In genomic region chr15:69795601-69796000, GRCh38 we compare ENCODE assay signal across 22 cellular contexts.
A peak's percentile ranks its signal among the peaks of the same experiment; 100 is the strongest.
DNase-seq lines count a peak whose midpoint lies in the region; ATAC-seq and TF ChIP-seq lines count a peak whose summit lies in the region.
"Had no signal": no experiment of that assay in that cellular context is flagged by ENCODE, and none has a peak within 500 bp of the region (broad histone marks: within the 10 kb centered on the region; RNA-seq: fewer than 3 reads in every experiment).

No MANE protein-coding gene starts in this region.

- intact Hi-C loops in body of pancreas (cut with DNase I) (no loop called here), stomach (cut with DNase I; ENCODE audit: low total_unique reads) (no loop called here)
- intact Hi-C loops in activated CD4-positive, alpha-beta T cell treated with anti-CD3 and anti-CD28 coated beads for 36 hours (cut with DNase I, micrococcal nuclease), result no loop called here

- no peak overlapping the region for H3K4me3 ChIP-seq in GM23248
- H3K4me3 ChIP-seq in body of pancreas, result no peak overlapping the region
- no peak overlapping the region for H3K4me3 ChIP-seq in muscle layer of duodenum (ENCODE audit: low read depth in 1 of 2, low read length in 2 of 2)
- H3K4me3 ChIP-seq in stomach, result no peak overlapping the region
- H3K4me3 ChIP-seq: cardiac muscle cell, dorsolateral prefrontal cortex had no signal

- H3K36me3 ChIP-seq in GM23248 (ENCODE audit: low read depth), result no peaks in the 10 kb centered on the region
- H3K36me3 ChIP-seq in body of pancreas (replicated peaks in 1 of 2; ENCODE audit: insufficient read depth in 1 of 2, low read depth in 2 of 2), result no peaks in the 10 kb centered on the region
- H3K36me3 ChIP-seq in muscle layer of duodenum (ENCODE audit: control insufficient read depth in 1 of 2, insufficient read depth in 2 of 2, low read length in 2 of 2), result no peaks in the 10 kb centered on the region
- H3K36me3 ChIP-seq in stomach, result no peaks in the 10 kb centered on the region
- H3K36me3 ChIP-seq: cardiac muscle cell had no signal

- POLR2A ChIA-PET in activated CD4-positive, alpha-beta T cell treated with anti-CD3 and anti-CD28 coated beads for 36 hours (lab: Charles Lee), result no interaction called here

- no peak overlapping the region for H2AFZ ChIP-seq in GM23248

- no peaks in the 10 kb centered on the region for H3K9me2 ChIP-seq in GM23248 (ENCODE audit: insufficient read depth)

- in situ Hi-C loops in GM23248 (cut with MboI), result no loop called here

- CTCF ChIA-PET in activated CD4-positive, alpha-beta T cell treated with anti-CD3 and anti-CD28 coated beads for 36 hours (lab: Charles Lee), result no interaction called here

- H3K4me2 ChIP-seq in GM23248 (ENCODE audit: unreplicated experiment), result no peak overlapping the region

- H3K79me2 ChIP-seq in GM23248 (ENCODE audit: insufficient read depth), result no peaks in the 10 kb centered on the region

- DNase-seq in GM23248 (no peak), body of pancreas (no peak), stomach (no peak), NCI-H345 treated with DMSO at 0.1 percent for 48 hours (lab: John Stamatoyannopoulos, UW; ENCODE audit: unreplicated experiment) (no peak), NCI-H1417 treated with DMSO at 0.1 percent for 48 hours (lab: John Stamatoyannopoulos, UW) (no peak)
- no peak for DNase-seq in activated CD4-positive, alpha-beta T cell treated with anti-CD3 and anti-CD28 coated beads for 36 hours
- DNase-seq: activated naive CD8-positive, alpha-beta T cell treated with anti-CD3 and anti-CD28 coated beads, Interleukin-2, amount 10 ng/mL, durations not matched to agents 7 days and 5 days; C1 segment of cervical spinal cord; dorsolateral prefrontal cortex; hypothalamus; NCI-H1436 treated with DMSO at 0.1 percent for 48 hours; NCI-H2171; NCI-H69; SHP77; small intestine; stimulated activated CD4-positive, alpha-beta T cell treated with anti-CD3 and anti-CD28 coated beads, Interleukin-2, amount 100 ng/mL, for 48 hours had no signal

- no peak overlapping the region for H3K27ac Mint-ChIP-seq in activated CD4-positive, alpha-beta T cell treated with anti-CD3 and anti-CD28 coated beads for 36 hours
- H3K27ac Mint-ChIP-seq: activated naive CD8-positive, alpha-beta T cell treated with anti-CD3 and anti-CD28 coated beads, Interleukin-2, amount 10 ng/mL, durations not matched to agents 7 days and 5 days; natural killer cell treated with Interleukin-12 subunit alpha and Interleukin-12 subunit beta and Interleukin-15 and Interleukin-18, amount 100 ng/mL, for 72 hours; stimulated activated naive CD8-positive, alpha-beta T cell treated with anti-CD3 and anti-CD28 coated beads, Interleukin-15, Interleukin-2, amounts not matched to agents 100 ng/mL and 50 ng/mL, for 24 hours had no signal

- H3K4me3 Mint-ChIP-seq in activated CD4-positive, alpha-beta T cell treated with anti-CD3 and anti-CD28 coated beads for 36 hours, result no peak overlapping the region
- H3K4me3 Mint-ChIP-seq: activated naive CD8-positive, alpha-beta T cell treated with anti-CD3 and anti-CD28 coated beads, Interleukin-2, amount 10 ng/mL, durations not matched to agents 7 days and 5 days; natural killer cell treated with Interleukin-12 subunit alpha and Interleukin-12 subunit beta and Interleukin-15 and Interleukin-18, amount 100 ng/mL, for 72 hours; stimulated activated naive CD8-positive, alpha-beta T cell treated with anti-CD3 and anti-CD28 coated beads, Interleukin-15, Interleukin-2, amounts not matched to agents 100 ng/mL and 50 ng/mL, for 24 hours had no signal

- H3K4me1 ChIP-seq in GM23248 (ENCODE audit: insufficient read depth), result peaks cover 20% of the 10 kb centered on the region
- H3K4me1 ChIP-seq in body of pancreas, result peaks cover 12% of the 10 kb centered on the region
- H3K4me1 ChIP-seq in muscle layer of duodenum (ENCODE audit: control insufficient read depth in 1 of 2, insufficient read depth in 2 of 2, low read length in 2 of 2), result peaks cover 0 to 6% of the 10 kb centered on the region in 2 donors
- H3K4me1 ChIP-seq in stomach, result peaks cover 0 to 20% (median 14%) of the 10 kb centered on the region in 4 donors

- 0 out of 2 replicates have a peak overlapping the region, but pooled peaks have one; percentile 36 for H3K9ac ChIP-seq in GM23248

- TF ChIP-seq CTCF in body of pancreas (IDR thresholded peaks at IDR 0.05) (no peak), stomach (IDR thresholded peaks at IDR 0.05) (no peak)

- no peak for TF ChIP-seq POLR2A in body of pancreas (IDR thresholded peaks at IDR 0.05)
- no peak for TF ChIP-seq POLR2A in stomach (IDR thresholded peaks at IDR 0.05)

- H4K20me1 ChIP-seq in GM23248 (ENCODE audit: insufficient read depth), result no peaks in the 10 kb centered on the region

- peaks cover 5% of the 10 kb centered on the region for H3K4me1 Mint-ChIP-seq in activated CD4-positive, alpha-beta T cell treated with anti-CD3 and anti-CD28 coated beads for 36 hours

- H3K27me3 ChIP-seq in GM23248 (replicated peaks; ENCODE audit: insufficient read depth), result 0 out of 2 replicates have a peak, but pooled peaks cover 3% of the 10 kb centered on the region
- H3K27me3 ChIP-seq in body of pancreas, result no peaks in the 10 kb centered on the region
- H3K27me3 ChIP-seq in muscle layer of duodenum (ENCODE audit: low read depth, low read length), result no peaks in the 10 kb centered on the region
- H3K27me3 ChIP-seq in stomach, result no peaks in the 10 kb centered on the region
- H3K27me3 ChIP-seq: cardiac muscle cell had no signal

- H3K27ac ChIP-seq in GM23248, result peak overlapping the region; percentile 69
- peak overlapping the region; percentile 48 to 87 (median 81) for H3K27ac ChIP-seq in body of pancreas
- H3K27ac ChIP-seq in muscle layer of duodenum (ENCODE audit: low read length), result peak overlapping the region; percentile 19
- peak overlapping the region in 4 of 5 donors; percentile 43 to 79 (median 67) for H3K27ac ChIP-seq in stomach
- H3K27ac ChIP-seq: cardiac muscle cell, HL-60 had no signal

- no peaks in the 10 kb centered on the region for H3K27me3 Mint-ChIP-seq in activated CD4-positive, alpha-beta T cell treated with anti-CD3 and anti-CD28 coated beads for 36 hours

- peaks cover 8% of the 10 kb centered on the region for H3K36me3 Mint-ChIP-seq in activated CD4-positive, alpha-beta T cell treated with anti-CD3 and anti-CD28 coated beads for 36 hours (ENCODE audit: low read depth)

- 0 out of 2 replicates have a peak, but pooled peaks cover 14% of the 10 kb centered on the region for H3F3A ChIP-seq in GM23248 (ENCODE audit: insufficient read depth)

- H3K9me3 Mint-ChIP-seq in activated CD4-positive, alpha-beta T cell treated with anti-CD3 and anti-CD28 coated beads for 36 hours (ENCODE audit: low read depth), result peaks cover 14% of the 10 kb centered on the region
- H3K9me3 Mint-ChIP-seq: stimulated activated naive CD8-positive, alpha-beta T cell treated with anti-CD3 and anti-CD28 coated beads, Interleukin-15, Interleukin-2, amounts not matched to agents 100 ng/mL and 50 ng/mL, for 24 hours had no signal

- H3K9me3 ChIP-seq in GM23248 (ENCODE audit: low read depth), result no peaks in the 10 kb centered on the region
- peaks cover 0 to 6% (median 0%) of the 10 kb centered on the region in 3 donors for H3K9me3 ChIP-seq in body of pancreas
- peaks cover 3 to 14% of the 10 kb centered on the region in 2 donors for H3K9me3 ChIP-seq in muscle layer of duodenum (ENCODE audit: control insufficient read depth in 1 of 2, low read length in 2 of 2)
- H3K9me3 ChIP-seq in stomach, result peaks cover 0 to 12% (median 10%) of the 10 kb centered on the region in 4 donors

- 67 to 88% methylated on average over 5 to 6 of the region's 6 CpGs for WGBS in GM23248 (ENCODE audit: low coverage in 1 of 2, low lambda C conversion rate in 2 of 2, missing lambda C conversion rate in 2 of 2), 2 experiments
- whole genome bisulfite sequencing in body of pancreas, 2 donors, result 60 to 67% methylated on average over 5 to 6 of the region's 6 CpGs
- WGBS in stomach, 5 donors, result 64 to 81% (median 68%) methylated on average over 5 to 6 of the region's 6 CpGs

- TF ChIP-seq EP300 in stomach (IDR thresholded peaks at IDR 0.05), result no peak

- ATAC-seq in body of pancreas (no peak), HG02884 (IDR thresholded peaks at IDR 0.05; ENCODE audit: unreplicated experiment) (no peak)
- ATAC-seq in activated CD4-positive, alpha-beta T cell treated with anti-CD3 and anti-CD28 coated beads for 36 hours, result no peak
- ATAC-seq: natural killer cell treated with Interleukin-12 subunit alpha and Interleukin-12 subunit beta and Interleukin-15 and Interleukin-18, amount 100 ng/mL, for 72 hours had no signal

Comparison
In these comparisons a context has a peak if more than half of its experiments do, and no peak if none do; other contexts are left out.
1. H3K27ac ChIP-seq: peak in every context shown above with its lines; median percentile 81 in body of pancreas; 69 in GM23248; 67 in stomach; 19 in muscle layer of duodenum.